Comparison of ENCODE assay signal across 16 cellular contexts in the genomic region with DNA sequence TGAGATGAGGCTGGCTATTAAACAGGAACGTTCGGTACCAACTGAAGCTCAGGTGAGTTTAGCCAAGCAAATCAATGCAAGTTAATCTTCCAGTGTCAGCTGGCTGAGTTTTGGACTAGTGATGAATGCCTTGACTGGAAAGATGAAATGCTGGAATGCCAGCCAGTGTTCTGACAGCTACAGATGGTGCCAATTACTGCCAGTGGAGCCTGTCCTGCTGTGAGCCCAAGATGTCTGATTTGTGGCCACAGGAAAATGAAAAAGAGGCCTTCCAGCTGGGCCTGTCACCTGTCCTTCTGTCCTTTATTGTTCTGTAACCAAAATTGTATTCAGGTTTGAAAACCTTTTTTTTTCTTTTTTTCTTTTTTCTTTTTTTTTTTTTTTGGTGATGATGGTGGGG.
DNase-seq lines count a peak whose midpoint lies in the region; ATAC-seq lines count a peak whose summit lies in the region.
"Had no signal": no experiment of that assay in that cellular context is flagged by ENCODE, and none has a peak within 500 bp of the region (broad histone marks: within the 10 kb centered on the region; RNA-seq: fewer than 3 reads in every experiment).

No MANE protein-coding gene starts in this region.

- H3K36me3 Mint-ChIP-seq in stimulated activated memory B cell treated with anti-CD40 and anti-IgM and Interleukin-4, amounts not matched to agents 10 μg/mL and 1 μg/mL and 100 μg/mL, for 72 hours, result no peaks in the 10 kb centered on the region
- H3K36me3 Mint-ChIP-seq: CD8-positive, alpha-beta T cell had no signal

- ATAC-seq in stimulated activated memory B cell treated with anti-CD40 and anti-IgM and Interleukin-4, amounts not matched to agents 10 μg/mL and 1 μg/mL and 100 μg/mL, for 72 hours, result no peak
- ATAC-seq: CD8-positive, alpha-beta T cell; GM12878; K562 had no signal

- no peak overlapping the region for H3K27ac Mint-ChIP-seq in stimulated activated memory B cell treated with anti-CD40 and anti-IgM and Interleukin-4, amounts not matched to agents 10 μg/mL and 1 μg/mL and 100 μg/mL, for 72 hours
- H3K27ac Mint-ChIP-seq: B cell; CD8-positive, alpha-beta T cell had no signal

- in situ Hi-C loops in G401 (cut with HindIII; ENCODE audit: low sequenced_read_pairs), result no loop called here

- H3K4me3 Mint-ChIP-seq in stimulated activated memory B cell treated with anti-CD40 and anti-IgM and Interleukin-4, amounts not matched to agents 10 μg/mL and 1 μg/mL and 100 μg/mL, for 72 hours, result no peak overlapping the region
- H3K4me3 Mint-ChIP-seq: B cell; CD8-positive, alpha-beta T cell had no signal

- H3K27me3 Mint-ChIP-seq in stimulated activated memory B cell treated with anti-CD40 and anti-IgM and Interleukin-4, amounts not matched to agents 10 μg/mL and 1 μg/mL and 100 μg/mL, for 72 hours, result no peaks in the 10 kb centered on the region
- H3K27me3 Mint-ChIP-seq: B cell had no signal

- H3K9me3 Mint-ChIP-seq in stimulated activated memory B cell treated with anti-CD40 and anti-IgM and Interleukin-4, amounts not matched to agents 10 μg/mL and 1 μg/mL and 100 μg/mL, for 72 hours, result no peaks in the 10 kb centered on the region
- H3K9me3 Mint-ChIP-seq: CD8-positive, alpha-beta T cell had no signal

- DNase-seq in G401 (ENCODE audit: low spot score) (peak; percentile 94), NCI-H524 treated with DMSO at 0.1 percent for 48 hours (lab: John Stamatoyannopoulos, UW) (peak; percentile 19), cerebellar nuclear complex (lab: John Stamatoyannopoulos, UW) (peak; percentile 78 to 84), pons (ENCODE audit: low spot score) (peak; percentile 1), NCI-H187 treated with DMSO at 0.1 percent for 48 hours (lab: John Stamatoyannopoulos, UW) (no peak), SHP77 (lab: John Stamatoyannopoulos, UW) (no peak), DMS114 treated with DMSO at 0.1 percent for 48 hours (lab: John Stamatoyannopoulos, UW; ENCODE audit: unreplicated experiment) (no peak)
- DNase-seq: Calu3, DMS79 treated with DMSO at 0.1 percent for 48 hours, GM23248, IMR-90 had no signal

- H3K4me1 Mint-ChIP-seq in stimulated activated memory B cell treated with anti-CD40 and anti-IgM and Interleukin-4, amounts not matched to agents 10 μg/mL and 1 μg/mL and 100 μg/mL, for 72 hours, result no peaks in the 10 kb centered on the region
- H3K4me1 Mint-ChIP-seq: B cell had no signal

Comparison
In these comparisons a context has a peak if more than half of its experiments do, and no peak if none do; other contexts are left out.
1. DNase-seq: peak in G401 (single experiment), NCI-H524 treated with DMSO at 0.1 percent for 48 hours (single experiment), cerebellar nuclear complex (2 of 2) and pons (single experiment); none in NCI-H187 treated with DMSO at 0.1 percent for 48 hours (single experiment), SHP77 (0 of 2) and DMS114 treated with DMSO at 0.1 percent for 48 hours (single experiment).